In genomic region chr11:68302256-68303054, GRCh38 we compare ENCODE assay signal across 11 cellular contexts. TPM values are rescaled to one million over a fixed set of nuclear protein-coding genes. Genes with fewer than 3 reads are reported as not detected.
A peak's percentile ranks its signal among the peaks of the same experiment; 100 is the strongest.
DNase-seq lines count a peak whose midpoint lies in the region; ATAC-seq and TF ChIP-seq lines count a peak whose summit lies in the region.
"Had no signal": no experiment of that assay in that cellular context is flagged by ENCODE, and none has a peak within 500 bp of the region (broad histone marks: within the 10 kb centered on the region; RNA-seq: fewer than 3 reads in every experiment).

No MANE protein-coding gene starts in this region.

- no peak for TF ChIP-seq CTCF in fibroblast of villous mesenchyme (IDR thresholded peaks at IDR 0.05; ENCODE audit: insufficient read depth, low read depth, low read length)
- TF ChIP-seq CTCF in esophagus muscularis mucosa (IDR thresholded peaks at IDR 0.05): no peak

- H3K4me1 ChIP-seq in GM23248 (ENCODE audit: insufficient read depth) (no peaks in the 10 kb centered on the region), esophagus muscularis mucosa (peaks cover 15 to 19% (median 19%) of the 10 kb centered on the region in 4 donors)

- H3K9me3 ChIP-seq in GM23248 (ENCODE audit: low read depth): no peaks in the 10 kb centered on the region
- no peaks in the 10 kb centered on the region for H3K9me3 ChIP-seq in esophagus muscularis mucosa
- H3K9me3 ChIP-seq: ascending aorta had no signal

- no peaks in the 10 kb centered on the region for H3K9me2 ChIP-seq in GM23248 (ENCODE audit: insufficient read depth)

- DNase-seq in A172 (ENCODE audit: low spot score) (peak; percentile 84), GM23248 (peak; percentile 59), RPMI7951 (ENCODE audit: low read depth) (peak; percentile 62), fibroblast of villous mesenchyme (ENCODE audit: low read depth) (peak; percentile 52), HuH-7 (ENCODE audit: low spot score) (no peak), putamen (ENCODE audit: low spot score) (no peak), esophagus muscularis mucosa (ENCODE audit: extremely low spot score) (no peak)
- DNase-seq: left ventricle myocardium superior, NCI-H446 treated with DMSO at 0.1 percent for 48 hours had no signal

- in situ Hi-C loops in GM23248 (cut with MboI): no loop called here

- H3K27ac ChIP-seq in GM23248: no peak overlapping the region
- H3K27ac ChIP-seq in esophagus muscularis mucosa (replicated peaks in 1 of 4): no peak overlapping the region
- H3K27ac ChIP-seq: ascending aorta had no signal

- no peaks in the 10 kb centered on the region for H4K20me1 ChIP-seq in GM23248 (ENCODE audit: insufficient read depth)

- no peak overlapping the region for H3K4me3 ChIP-seq in GM23248
- H3K4me3 ChIP-seq in fibroblast of villous mesenchyme (ENCODE audit: low read depth, low read length): no peak overlapping the region
- no peak overlapping the region for H3K4me3 ChIP-seq in esophagus muscularis mucosa
- H3K4me3 ChIP-seq: ascending aorta had no signal

- 74% methylated on average over 9 to 12 of the region's 12 CpGs for WGBS in GM23248 (ENCODE audit: low coverage in 1 of 2, low lambda C conversion rate in 2 of 2, missing lambda C conversion rate in 2 of 2), 2 experiments
- 70% methylated on average over 12 of the region's 12 CpGs for WGBS in esophagus muscularis mucosa

- H3K4me2 ChIP-seq in GM23248 (ENCODE audit: unreplicated experiment): no peak overlapping the region

- no peaks in the 10 kb centered on the region for H3K36me3 ChIP-seq in GM23248 (ENCODE audit: low read depth)
- no peaks in the 10 kb centered on the region for H3K36me3 ChIP-seq in esophagus muscularis mucosa
- H3K36me3 ChIP-seq: ascending aorta had no signal

- ATAC-seq in esophagus mucosa: no peak
- ATAC-seq: left ventricle myocardium superior had no signal

- no peak for TF ChIP-seq POLR2A in esophagus muscularis mucosa (IDR thresholded peaks at IDR 0.05; ENCODE audit: low read depth)

- intact Hi-C loops in esophagus muscularis mucosa (cut with DNase I): no loop called here

- no peak for TF ChIP-seq EP300 in esophagus muscularis mucosa (IDR thresholded peaks at IDR 0.05)

- no peaks in the 10 kb centered on the region for H3F3A ChIP-seq in GM23248 (ENCODE audit: insufficient read depth)

- no peaks in the 10 kb centered on the region for H3K79me2 ChIP-seq in GM23248 (ENCODE audit: insufficient read depth)

- H3K9ac ChIP-seq in GM23248: no peak overlapping the region

- H3K27me3 ChIP-seq in GM23248 (replicated peaks; ENCODE audit: insufficient read depth): no peaks in the 10 kb centered on the region
- no peaks in the 10 kb centered on the region for H3K27me3 ChIP-seq in esophagus muscularis mucosa
- H3K27me3 ChIP-seq: ascending aorta had no signal

- H2AFZ ChIP-seq in GM23248: no peak overlapping the region

RNA-seq across cellular contexts. Expression of gene LRP5, which starts 9.9 kb away (rescaled TPM):
- 13.2 and 13.7 TPM in 2 replicates for total RNA-seq in A172 (2014; rRNA removed; shearing (Covaris generic))
- total RNA-seq in GM23248 (2014; rRNA removed; shearing (Covaris generic)): 3.0 and 4.3 TPM in 2 replicates
- 2.1 and 3.0 TPM in 2 replicates for polyA plus RNA-seq in GM23248 (2016; fragmentation: Nextera tagmentation; extraction: Ambion mirVana)
- 0.48 and 0.59 TPM in 2 replicates for total RNA-seq in RPMI7951 (2014; rRNA removed; shearing (Covaris generic))
- 28.3 and 31.5 TPM in 2 replicates for total RNA-seq in fibroblast of villous mesenchyme
- total RNA-seq in esophagus mucosa: 15.9 TPM
- 10 to 100 TPM; 34.0 to 78.4 (median 56.2) TPM for total RNA-seq in esophagus muscularis mucosa

RNA-seq across cellular contexts. Expression of gene C11orf24, which starts 30.7 kb away (rescaled TPM):
- 52.4 and 55.5 TPM in 2 replicates for total RNA-seq in A172 (2014; rRNA removed; shearing (Covaris generic))
- total RNA-seq in GM23248 (2014; rRNA removed; shearing (Covaris generic)): 73.7 and 89.4 TPM in 2 replicates
- 105 and 109 TPM in 2 replicates for polyA plus RNA-seq in GM23248 (2016; fragmentation: Nextera tagmentation; extraction: Ambion mirVana)
- 60.3 and 69.1 TPM in 2 replicates for total RNA-seq in RPMI7951 (2014; rRNA removed; shearing (Covaris generic))
- total RNA-seq in fibroblast of villous mesenchyme (50.1 and 64.4 TPM in 2 replicates), esophagus mucosa (19.9 TPM), esophagus muscularis mucosa (10 to 100 TPM; 27.0 to 41.5 (median 31.5) TPM)

Comparison
In these comparisons a context has a peak if more than half of its experiments do, and no peak if none do; other contexts are left out.
1. DNase-seq: peak in A172 (single experiment), GM23248 (single experiment), RPMI7951 (single experiment) and fibroblast of villous mesenchyme (single experiment); none in HuH-7 (single experiment), putamen (single experiment) and esophagus muscularis mucosa (single experiment).